Comparison of ENCODE assay signal across 37 cellular contexts in genomic region chr17:9484789-9485188, GRCh38.
DNase-seq lines count a peak whose midpoint lies in the region; ATAC-seq, FAIRE-seq and TF ChIP-seq lines count a peak whose summit lies in the region.
"Had no signal": no experiment of that assay in that cellular context is flagged by ENCODE, and none has a peak within 500 bp of the region (broad histone marks: within the 10 kb centered on the region; RNA-seq: fewer than 3 reads in every experiment).

No MANE protein-coding gene starts in this region.

- H3K4me2 ChIP-seq in IMR-90 (ENCODE audit: low read depth, low read length) (no peak overlapping the region), H1 (ENCODE audit: insufficient read depth in 1 of 2, low read depth in 2 of 2, low read length in 2 of 2) (no peak overlapping the region), mesenchymal stem cell (ENCODE audit: low read length, poor library complexity, severe bottlenecking) (no peak overlapping the region)

- peak; percentile 40 for ATAC-seq in IMR-90 (ENCODE audit: low read depth)
- ATAC-seq: activated CD4-positive, alpha-beta T cell treated with anti-CD3 and anti-CD28 coated beads for 36 hours; gastrocnemius medialis; GM12878; left lung; sciatic nerve; stimulated activated memory B cell treated with anti-CD40 and anti-IgM and Interleukin-4, amounts not matched to agents 10 μg/mL and 1 μg/mL and 100 μg/mL, for 72 hours had no signal

- no peaks in the 10 kb centered on the region; a peak in 1 of 4 replicates for H3K79me1 ChIP-seq in IMR-90 (ENCODE audit: low read depth in 1 of 2, low read length in 2 of 2)
- H3K79me1 ChIP-seq in H1 (ENCODE audit: low read depth, low read length), result no peaks in the 10 kb centered on the region
- H3K79me1 ChIP-seq in mesenchymal stem cell (replicated peaks; ENCODE audit: low read length, poor library complexity, severe bottlenecking), result peaks cover 3% of the 10 kb centered on the region

- no peak overlapping the region for H2AFZ ChIP-seq in IMR-90 (replicated peaks; ENCODE audit: low read length, poor library complexity)
- no peak overlapping the region for H2AFZ ChIP-seq in H1 (ENCODE audit: low read length)
- H2AFZ ChIP-seq in mesenchymal stem cell (ENCODE audit: low read depth, low read length), result no peak overlapping the region

- in situ Hi-C loops in IMR-90 (cut with MboI; ENCODE audit: low sequenced_read_pairs), result no loop called here

- no peak overlapping the region for H2BK15ac ChIP-seq in IMR-90 (ENCODE audit: low read depth, low read length)
- no peak overlapping the region for H2BK15ac ChIP-seq in H1 (ENCODE audit: low read length)
- no peak overlapping the region for H2BK15ac ChIP-seq in mesenchymal stem cell (ENCODE audit: low read depth, poor library complexity, severe bottlenecking)

- H4K20me1 ChIP-seq in IMR-90 (ENCODE audit: insufficient read depth, low read length) (no peaks in the 10 kb centered on the region), H1 (replicated peaks in 1 of 2; ENCODE audit: control insufficient read depth in 1 of 2, insufficient read depth in 2 of 2, low read length in 2 of 2) (no peaks in the 10 kb centered on the region)

- TF ChIP-seq EP300 in H1 (IDR thresholded peaks at IDR 0.05; ENCODE audit: borderline replicate concordance in 1 of 2, low read depth in 2 of 2, low read length in 2 of 2), result no peak

- TF ChIP-seq POLR2A in IMR-90 (IDR thresholded peaks at IDR 0.05; ENCODE audit: low read depth, low read length) (no peak), H1 (IDR thresholded peaks at IDR 0.05; ENCODE audit: control extremely low read depth in 1 of 2, low read depth in 2 of 2, low read length in 2 of 2) (no peak)

- H3K18ac ChIP-seq in IMR-90 (ENCODE audit: low read depth, low read length) (no peak overlapping the region), H1 (ENCODE audit: extremely low read depth, low read length) (no peak overlapping the region), mesenchymal stem cell (ENCODE audit: low read depth in 1 of 2, low read length in 2 of 2) (no peak overlapping the region)

- 100% methylated on average over 1 of the region's 2 CpGs; no CpG with 5 or more reads in 1 of the 2 experiments for WGBS in IMR-90 (ENCODE audit: extremely low coverage in 2 of 2, insufficient read length in 1 of 2), 2 experiments
- 84% methylated on average over 2 of the region's 2 CpGs; no CpG with 5 or more reads in 1 of the 2 experiments for WGBS in H1 (ENCODE audit: extremely low coverage in 1 of 2, insufficient coverage in 1 of 2, insufficient read length in 1 of 2, insufficient replicate concordance in 2 of 2, low coverage in 1 of 2, low lambda C conversion rate in 2 of 2, missing lambda C conversion rate in 1 of 2), 2 experiments
- 95% methylated on average over 2 of the region's 2 CpGs for WGBS in mesenchymal stem cell

- no peak overlapping the region for H3K9ac ChIP-seq in IMR-90 (ENCODE audit: low read depth, low read length)
- no peak overlapping the region for H3K9ac ChIP-seq in H1 (replicated peaks in 1 of 4; ENCODE audit: extremely low read depth in 1 of 4, low read depth in 3 of 4, low read length in 3 of 4)
- no peak overlapping the region for H3K9ac ChIP-seq in mesenchymal stem cell (ENCODE audit: low read length)

- dilution Hi-C loops in IMR-90 (cut with HindIII; ENCODE audit: low sequenced_read_pairs, unreplicated experiment), result no loop called here

- intact Hi-C loops in IMR-90 (cut with micrococcal nuclease), result no loop called here

- H4K5ac ChIP-seq in IMR-90 (ENCODE audit: low read depth, low read length) (no peak overlapping the region), H1 (ENCODE audit: insufficient read length, low read depth, low read length) (no peak overlapping the region)

- H3K9me3 ChIP-seq in IMR-90 (ENCODE audit: control insufficient read depth, insufficient read depth, low read length), result no peaks in the 10 kb centered on the region
- no peaks in the 10 kb centered on the region for H3K9me3 ChIP-seq in H1 (ENCODE audit: insufficient read depth in 2 of 2, low read depth in 1 of 2, low read length in 1 of 2)
- no peaks in the 10 kb centered on the region for H3K9me3 ChIP-seq in mesenchymal stem cell (ENCODE audit: control insufficient read depth, low read length)
- H3K9me3 ChIP-seq: gastrocnemius medialis, left lung, neutrophil, upper lobe of left lung had no signal

- H3K14ac ChIP-seq in IMR-90 (replicated peaks; ENCODE audit: low read depth, low read length), result no peak overlapping the region
- H3K14ac ChIP-seq in H1 (ENCODE audit: insufficient read length), result no peak overlapping the region
- no peak overlapping the region for H3K14ac ChIP-seq in mesenchymal stem cell (ENCODE audit: low read length in 2 of 2)

- H2BK20ac ChIP-seq in IMR-90 (ENCODE audit: low read depth, low read length), result no peak overlapping the region
- H2BK20ac ChIP-seq in H1 (ENCODE audit: low read length), result no peak overlapping the region

- no peak for TF ChIP-seq RAD21 in IMR-90 (IDR thresholded peaks at IDR 0.05; ENCODE audit: low read length)
- no peak for TF ChIP-seq RAD21 in H1 (IDR thresholded peaks at IDR 0.05 in 1 of 2, conservative IDR thresholded peaks at IDR 0.05 in 1 of 2; ENCODE audit: low read depth in 2 of 2, low read length in 2 of 2)

- no peak overlapping the region for H2AK9ac ChIP-seq in IMR-90 (replicated peaks; ENCODE audit: low read depth, low read length, poor library complexity)

- FAIRE-seq in H1 (lab: Jason Lieb, UNC), result no peak
- FAIRE-seq: GM12878, H54, HTR-8/SVneo had no signal

- H3K27ac ChIP-seq in IMR-90 (ENCODE audit: insufficient read depth, low read length) (no peak overlapping the region), H1 (ENCODE audit: low read depth, low read length) (no peak overlapping the region), mesenchymal stem cell (ENCODE audit: low read length, poor library complexity, severe bottlenecking) (no peak overlapping the region)
- H3K27ac ChIP-seq: C4-2B, gastrocnemius medialis, left lung, neutrophil, upper lobe of left lung had no signal

- POLR2A ChIA-PET in IMR-90 (lab: Charles Lee; ENCODE audit: unreplicated experiment) (no interaction called here), H1 (lab: Charles Lee; ENCODE audit: partially characterized antibody) (interaction anchor here (0.7 kb wide), 1 partner anchor 482 kb away, joined by 3 read pairs; no protein-coding TSS in a partner anchor)

- peaks cover 1% of the 10 kb centered on the region; the same call in 1 of the 2 replicates for H3K36me3 ChIP-seq in IMR-90 (ENCODE audit: control insufficient read depth, insufficient read depth, low read length)
- no peaks in the 10 kb centered on the region for H3K36me3 ChIP-seq in H1 (ENCODE audit: control insufficient read depth in 2 of 4, insufficient read depth in 4 of 4, low read length in 3 of 4)
- H3K36me3 ChIP-seq in mesenchymal stem cell (ENCODE audit: control insufficient read depth in 1 of 2, insufficient read depth in 2 of 2, low read depth in 1 of 2, low read length in 2 of 2), result peaks cover 2% of the 10 kb centered on the region in 2 experiments

- no TSS peak for BruUV-seq in IMR-90 (replicated peaks; lab: Mats Ljungman, UMichigan)

- H4K91ac ChIP-seq in IMR-90 (ENCODE audit: insufficient read depth, low read depth, low read length) (no peak overlapping the region), H1 (replicated peaks; ENCODE audit: insufficient read length, low read length) (no peak overlapping the region), mesenchymal stem cell (ENCODE audit: low read length) (no peak overlapping the region)

- H4K8ac ChIP-seq in IMR-90 (ENCODE audit: low read depth in 2 of 2, low read length in 2 of 2) (no peak overlapping the region), H1 (ENCODE audit: extremely low read depth, insufficient read depth, low read length) (no peak overlapping the region), mesenchymal stem cell (ENCODE audit: low read length) (no peak overlapping the region)

- no peak overlapping the region for H2BK12ac ChIP-seq in H1 (ENCODE audit: low read depth, low read length)
- no peak overlapping the region for H2BK12ac ChIP-seq in mesenchymal stem cell (ENCODE audit: low read length in 2 of 2)

- peak; percentile 62 for DNase-seq in AG20443 (ENCODE audit: low spot score)
- DNase-seq in IMR-90, result peak; percentile 45
- DNase-seq in H1 (ENCODE audit: low read depth in 1 of 2, low spot score in 2 of 2), result no peak
- DNase-seq in mesenchymal stem cell, result peak; percentile 23
- no peak for DNase-seq in AML-193 (lab: John Stamatoyannopoulos, UW)
- no peak for DNase-seq in HuH-7 (ENCODE audit: low spot score)
- no peak for DNase-seq in NCI-H1694 treated with DMSO at 0.1 percent for 48 hours (lab: John Stamatoyannopoulos, UW)
- DNase-seq in NK-92 (lab: John Stamatoyannopoulos, UW; ENCODE audit: unreplicated experiment), result no peak
- DNase-seq: activated CD4-positive, alpha-beta T cell treated with anti-CD3 and anti-CD28 coated beads for 36 hours; activated effector memory CD4-positive, alpha-beta T cell treated with anti-CD3 and anti-CD28 coated beads, Interleukin-2, amount 50 U/mL, for 16 hours; activated naive CD8-positive, alpha-beta T cell treated with anti-CD3 and anti-CD28 coated beads for 36 hours; activated T-cell treated with anti-CD3 and anti-CD28 coated beads for 4 hours; Calu3; DMS79 treated with DMSO at 0.1 percent for 48 hours; effector CD4-positive, alpha-beta T cell; erythroblast; gastrocnemius medialis; hypothalamus; immature natural killer cell; KG1; left lung; mesendoderm; MM.1S; NCI-H1417 treated with DMSO at 0.1 percent for 48 hours; NCI-H2107; NCI-H446; stimulated activated CD4-positive, alpha-beta T cell treated with anti-CD3 and anti-CD28 coated beads, Interleukin-4, amount 100 ng/mL, for 24 hours; substantia nigra; T-helper 2 cell; upper lobe of left lung had no signal

- H3K4ac ChIP-seq in IMR-90 (ENCODE audit: low read depth, low read length), result no peak overlapping the region
- no peak overlapping the region for H3K4ac ChIP-seq in H1 (replicated peaks; ENCODE audit: insufficient read length, low read depth, low read length)
- H3K4ac ChIP-seq in mesenchymal stem cell (ENCODE audit: low read depth in 1 of 2, low read length in 2 of 2), result no peak overlapping the region

- no peaks in the 10 kb centered on the region; the same call in 1 of the 2 replicates for H3K23me2 ChIP-seq in H1 (ENCODE audit: low read depth, low read length)

- H3K27me3 ChIP-seq in IMR-90 (ENCODE audit: control insufficient read depth, insufficient read depth, low read length) (no peaks in the 10 kb centered on the region), H1 (replicated peaks in 1 of 4; ENCODE audit: control insufficient read depth in 3 of 4, extremely low read depth in 1 of 4, insufficient read depth in 3 of 4, low read length in 3 of 4) (no peaks in the 10 kb centered on the region), mesenchymal stem cell (ENCODE audit: control insufficient read depth in 1 of 2, insufficient read depth in 1 of 2, low read length in 2 of 2) (no peaks in the 10 kb centered on the region)
- H3K27me3 ChIP-seq: gastrocnemius medialis, left lung, neutrophil, upper lobe of left lung had no signal

- H2AK5ac ChIP-seq in IMR-90 (ENCODE audit: low read depth, low read length), result no peak overlapping the region
- 0 out of 2 replicates have a peak overlapping the region, but pooled peaks have one; percentile 53 for H2AK5ac ChIP-seq in H1 (ENCODE audit: low read depth, low read length)
- no peak overlapping the region for H2AK5ac ChIP-seq in mesenchymal stem cell (ENCODE audit: low read length, severe bottlenecking)

- 0 out of 2 replicates have a peak, but pooled peaks cover 2% of the 10 kb centered on the region for H3K9me1 ChIP-seq in IMR-90 (ENCODE audit: insufficient read depth, low read length)

- CTCF ChIA-PET in IMR-90 (lab: Yijun Ruan, JAX) (interaction anchor here (0.6 kb wide), 1 partner anchor 732 kb away, joined by 5 read pairs; no protein-coding TSS in a partner anchor), H1 (lab: Charles Lee; ENCODE audit: partially characterized antibody) (interaction anchor here (1.0 kb wide), 1 partner anchor 15 kb away, joined by 4 read pairs; no protein-coding TSS in a partner anchor)

- H3K4me3 ChIP-seq in IMR-90 (ENCODE audit: insufficient read depth, low read depth, low read length) (no peak overlapping the region), H1 (ENCODE audit: extremely low read depth in 1 of 4, insufficient read depth in 2 of 4, low read depth in 3 of 4, low read length in 4 of 4) (no peak overlapping the region), mesenchymal stem cell (ENCODE audit: insufficient read depth in 1 of 2, low read depth in 1 of 2, low read length in 2 of 2) (no peak overlapping the region)
- H3K4me3 ChIP-seq: gastrocnemius medialis, GM12878, left lung, upper lobe of left lung had no signal

- TF ChIP-seq CTCF in IMR-90 (conservative IDR thresholded peaks at IDR 0.05; ENCODE audit: low read depth, low read length), result no peak
- TF ChIP-seq CTCF in H1 (IDR thresholded peaks at IDR 0.05; ENCODE audit: control extremely low read depth in 1 of 3, insufficient read depth in 1 of 3, low read depth in 1 of 3, low read length in 3 of 3), result no peak

- H2BK120ac ChIP-seq in IMR-90 (ENCODE audit: low read depth, low read length) (no peak overlapping the region), H1 (replicated peaks; ENCODE audit: low read depth, low read length) (no peak overlapping the region), mesenchymal stem cell (ENCODE audit: low read depth, low read length) (no peak overlapping the region)

- H2BK5ac ChIP-seq in IMR-90 (ENCODE audit: low read depth, low read length, poor library complexity, severe bottlenecking), result no peak overlapping the region
- no peak overlapping the region for H2BK5ac ChIP-seq in H1 (ENCODE audit: low read depth, low read length)
- no peak overlapping the region for H2BK5ac ChIP-seq in mesenchymal stem cell (ENCODE audit: low read depth, low read length, poor library complexity, severe bottlenecking)

- H3K4me1 ChIP-seq in IMR-90 (ENCODE audit: control insufficient read depth, insufficient read depth, low read length) (no peaks in the 10 kb centered on the region), H1 (replicated peaks in 1 of 4; ENCODE audit: control insufficient read depth in 3 of 4, insufficient read depth in 4 of 4, low read length in 3 of 4) (no peaks in the 10 kb centered on the region), mesenchymal stem cell (ENCODE audit: control insufficient read depth, insufficient read depth, low read depth, low read length) (peaks cover 13% of the 10 kb centered on the region)
- H3K4me1 ChIP-seq: gastrocnemius medialis, left lung, upper lobe of left lung had no signal

- no peaks in the 10 kb centered on the region for H3K79me2 ChIP-seq in H1 (ENCODE audit: control insufficient read depth in 1 of 2, insufficient read depth in 2 of 2, low read length in 2 of 2)

- H3K56ac ChIP-seq in IMR-90 (ENCODE audit: extremely low read depth, insufficient read depth, low read length) (no peak overlapping the region), H1 (replicated peaks; ENCODE audit: insufficient read length, low read depth, low read length) (no peak overlapping the region)

- H3K23ac ChIP-seq in IMR-90 (ENCODE audit: low read depth, low read length) (no peak overlapping the region), H1 (ENCODE audit: insufficient read length) (no peak overlapping the region), mesenchymal stem cell (ENCODE audit: low read length in 2 of 2) (no peak overlapping the region)

Comparison
In these comparisons a context has a peak if more than half of its experiments do, and no peak if none do; other contexts are left out.
1. DNase-seq: peak in AG20443 (single experiment), IMR-90 (single experiment) and mesenchymal stem cell (single experiment); none in H1 (0 of 2), AML-193 (0 of 2), HuH-7 (single experiment), NCI-H1694 treated with DMSO at 0.1 percent for 48 hours (single experiment) and NK-92 (single experiment).